Comparison of ENCODE assay signal across 8 cellular contexts in the genomic region with DNA sequence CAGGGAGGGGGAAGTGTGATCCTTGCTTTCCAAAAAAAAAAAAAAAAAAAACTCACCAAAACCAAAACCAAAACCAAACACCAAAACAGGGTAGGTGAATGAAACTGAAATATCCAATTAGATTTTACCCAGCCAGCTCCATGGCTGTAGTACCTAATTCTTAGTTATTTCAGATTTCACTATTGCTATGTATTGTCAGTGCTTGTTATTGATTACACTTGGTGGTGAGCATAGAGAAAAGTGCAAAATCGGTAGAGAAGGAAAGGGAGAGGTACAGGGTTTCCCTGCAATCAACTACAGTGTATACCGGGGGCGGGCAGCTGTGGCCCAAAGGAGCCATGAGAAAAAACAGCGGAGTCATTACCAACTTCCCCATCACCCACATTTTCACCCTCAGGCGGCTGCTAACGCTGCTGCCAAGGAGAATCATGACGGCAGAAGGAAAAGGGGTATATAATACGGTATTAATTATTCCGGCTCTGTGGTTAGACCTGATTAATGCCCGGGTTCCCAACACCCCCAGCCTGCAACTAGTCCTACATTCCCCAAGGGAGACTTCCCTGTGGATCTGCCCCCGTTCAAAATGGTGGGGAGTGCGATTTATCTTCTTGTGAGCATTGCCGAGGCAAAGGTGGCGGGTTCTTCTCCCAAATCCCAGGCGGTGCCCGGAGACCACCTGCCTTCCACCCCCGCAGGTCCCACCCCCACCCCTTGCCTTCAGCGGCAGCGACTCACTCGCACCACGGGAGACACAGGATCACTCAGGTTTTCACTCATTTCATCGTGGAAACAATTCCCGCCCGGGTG. TPM values are rescaled to one million over a fixed set of nuclear protein-coding genes. Genes with fewer than 3 reads are reported as not detected.
DNase-seq lines count a peak whose midpoint lies in the region; ATAC-seq, FAIRE-seq and TF ChIP-seq lines count a peak whose summit lies in the region.

A gene (minus strand): TSS at position 30 of the 807 bp plus-strand sequence. CDS start 486 bp downstream, outside the sequence.

- POLR2A ChIA-PET in CD8-positive, alpha-beta memory T cell (lab: Charles Lee), result interaction anchor here (0.5 to 3.3 kb wide), 11 partner anchors 11 to 1856 kb away, joined by 3 to 22 read pairs (median 3); a partner anchor contains a TSS

- peak within 1 kb of the TSS; percentile 89 for H3K4me3 ChIP-seq in CD8-positive, alpha-beta memory T cell (ENCODE audit: low read length)
- H3K4me3 ChIP-seq in HFF-Myc (replicated peaks; ENCODE audit: low read depth, low read length), result peak within 1 kb of the TSS; percentile 95
- H3K4me3 ChIP-seq in RWPE2 (ENCODE audit: severe bottlenecking), result peak within 1 kb of the TSS; percentile 92
- H3K4me3 ChIP-seq in parathyroid adenoma (ENCODE audit: low read depth, low read length), result peak within 1 kb of the TSS; percentile 98
- peak within 1 kb of the TSS; percentile 99 for H3K4me3 ChIP-seq in urinary bladder (ENCODE audit: low read depth, low read length)

- H3K36me3 ChIP-seq in CD8-positive, alpha-beta memory T cell (ENCODE audit: insufficient read depth, low read length), result peaks cover 20% of the 10 kb centered on the region
- H3K36me3 ChIP-seq in RWPE2 (ENCODE audit: low read depth) (peaks cover 51% of the 10 kb centered on the region), parathyroid adenoma (ENCODE audit: control insufficient read depth, insufficient read depth, low read length) (no peaks in the 10 kb centered on the region), urinary bladder (ENCODE audit: insufficient read depth) (peaks cover 5% of the 10 kb centered on the region)

- H3K27ac ChIP-seq in CD8-positive, alpha-beta memory T cell (ENCODE audit: low read depth, low read length), result peak within 1 kb of the TSS; percentile 100
- H3K27ac ChIP-seq in RWPE2 (ENCODE audit: poor library complexity, severe bottlenecking) (peak within 1 kb of the TSS; percentile 83), parathyroid adenoma (peak within 1 kb of the TSS; percentile 99), urinary bladder (ENCODE audit: low read depth) (peak within 1 kb of the TSS; percentile 99)

- ATAC-seq in RWPE2 (ENCODE audit: low read depth), result no peak

- no peak within 1 kb of the TSS for H2AFZ ChIP-seq in parathyroid adenoma

- peaks cover 38% of the 10 kb centered on the region for H3K79me2 ChIP-seq in parathyroid adenoma

- peaks cover 52% of the 10 kb centered on the region for H3K4me1 ChIP-seq in CD8-positive, alpha-beta memory T cell (ENCODE audit: insufficient read depth, low read length)
- H3K4me1 ChIP-seq in RWPE2 (ENCODE audit: insufficient read depth, poor library complexity, severe bottlenecking) (peaks cover 14% of the 10 kb centered on the region), parathyroid adenoma (peaks cover 8% of the 10 kb centered on the region), urinary bladder (ENCODE audit: insufficient read depth) (peaks cover 2% of the 10 kb centered on the region)

- peaks cover 0 to 5% of the 10 kb centered on the region in 2 donors for H3K27me3 Mint-ChIP-seq in CD8-positive, alpha-beta memory T cell
- peaks cover 10% of the 10 kb centered on the region for H3K27me3 Mint-ChIP-seq in glutamatergic neuron (ENCODE audit: unreplicated experiment)

- H3K27me3 ChIP-seq in CD8-positive, alpha-beta memory T cell (ENCODE audit: insufficient read depth, low read length, poor library complexity, severe bottlenecking), result no peaks in the 10 kb centered on the region
- no peaks in the 10 kb centered on the region for H3K27me3 ChIP-seq in RWPE2 (ENCODE audit: insufficient read depth, poor library complexity, severe bottlenecking)
- no peaks in the 10 kb centered on the region for H3K27me3 ChIP-seq in parathyroid adenoma (ENCODE audit: control insufficient read depth, insufficient read depth, low read length)

- peak within 1 kb of the TSS; percentile 99 for H3K9ac ChIP-seq in parathyroid adenoma

- H3K4me1 Mint-ChIP-seq in CD8-positive, alpha-beta memory T cell, result peaks cover 57 to 67% (median 65%) of the 10 kb centered on the region in 3 donors
- H3K4me1 Mint-ChIP-seq in glutamatergic neuron (ENCODE audit: low read depth, unreplicated experiment), result peaks cover 21% of the 10 kb centered on the region

- peak within 1 kb of the TSS; percentile 89 for H3K4me2 ChIP-seq in parathyroid adenoma (ENCODE audit: low read length)

- WGBS in urinary bladder, result under 1% methylated on average over 24 of the region's 24 CpGs

- DNase-seq in CD8-positive, alpha-beta memory T cell, result peak; percentile 34 to 60 (median 55)
- DNase-seq in HFF-Myc (ENCODE audit: extremely low read depth, low read depth) (no peak), RWPE2 (ENCODE audit: low spot score) (no peak), glutamatergic neuron (peak; percentile 36), HTR-8/SVneo (ENCODE audit: insufficient read length, low spot score) (no peak)
- peak; percentile 74 for DNase-seq in activated naive CD4-positive, alpha-beta T cell treated with Interleukin-2 at 50 U/mL for 16 hours

- H3K27ac Mint-ChIP-seq in CD8-positive, alpha-beta memory T cell, result peak within 1 kb of the TSS; percentile 94 to 100 (median 98)
- H3K27ac Mint-ChIP-seq in glutamatergic neuron (ENCODE audit: unreplicated experiment), result peak within 1 kb of the TSS; percentile 100

- H3K9me3 ChIP-seq in CD8-positive, alpha-beta memory T cell (ENCODE audit: low read length), result no peaks in the 10 kb centered on the region
- no peaks in the 10 kb centered on the region for H3K9me3 ChIP-seq in RWPE2 (ENCODE audit: severe bottlenecking)
- no peaks in the 10 kb centered on the region for H3K9me3 ChIP-seq in parathyroid adenoma (ENCODE audit: control insufficient read depth, low read length)

- CTCF ChIA-PET in CD8-positive, alpha-beta memory T cell (lab: Charles Lee), result interaction anchor here (0.7 to 1.1 kb wide), 2 partner anchors 138 to 302 kb away, joined by 3 read pairs; no protein-coding TSS in a partner anchor

- H3K4me3 Mint-ChIP-seq in CD8-positive, alpha-beta memory T cell, result peak within 1 kb of the TSS; percentile 89 to 100 (median 96)
- peak within 1 kb of the TSS; percentile 96 for H3K4me3 Mint-ChIP-seq in glutamatergic neuron (ENCODE audit: unreplicated experiment)

- FAIRE-seq in HTR-8/SVneo (lab: Jason Lieb, UNC), result no peak

- H3K36me3 Mint-ChIP-seq in CD8-positive, alpha-beta memory T cell, result peaks cover 20 to 65% (median 24%) of the 10 kb centered on the region in 3 donors
- H3K36me3 Mint-ChIP-seq in glutamatergic neuron (ENCODE audit: unreplicated experiment), result peaks cover 4% of the 10 kb centered on the region

- H3K9me3 Mint-ChIP-seq in CD8-positive, alpha-beta memory T cell, result no peaks in the 10 kb centered on the region
- peaks cover 13% of the 10 kb centered on the region for H3K9me3 Mint-ChIP-seq in glutamatergic neuron (ENCODE audit: unreplicated experiment)

- TF ChIP-seq CTCF in HFF-Myc (IDR thresholded peaks at IDR 0.05; ENCODE audit: low read depth, low read length, missing control alignments), result no peak
- TF ChIP-seq CTCF in RWPE2 (IDR thresholded peaks at IDR 0.05; ENCODE audit: poor library complexity, severe bottlenecking), result no peak
- no peak for TF ChIP-seq CTCF in glutamatergic neuron (IDR thresholded peaks at IDR 0.05; ENCODE audit: partially characterized antibody, unreplicated experiment)
- no peak for TF ChIP-seq CTCF in parathyroid adenoma (IDR thresholded peaks at IDR 0.05)

RNA-seq across cellular contexts. Expression of the gene that starts here (rescaled TPM):
- 10 to 100 TPM; 95.1 to 95.6 TPM for total RNA-seq in CD8-positive, alpha-beta memory T cell
- 120 TPM for polyA plus RNA-seq in CD8-positive, alpha-beta memory T cell
- total RNA-seq in glutamatergic neuron (ENCODE audit: unreplicated experiment) (155 TPM), urinary bladder (85.8 TPM)
- 38.1 TPM for polyA plus RNA-seq in urinary bladder

Comparison
In these comparisons a context has a peak if more than half of its experiments do, and no peak if none do; other contexts are left out.
1. DNase-seq: peak in CD8-positive, alpha-beta memory T cell (5 of 5), activated naive CD4-positive, alpha-beta T cell treated with Interleukin-2 at 50 U/mL for 16 hours (single experiment) and glutamatergic neuron (single experiment); none in HFF-Myc (single experiment), RWPE2 (single experiment) and HTR-8/SVneo (single experiment).
2. Peak in every context shown above with its lines, with median percentiles within 50 percentile points of each other: H3K27ac ChIP-seq and H3K4me3 ChIP-seq.